15 cellular contexts compared by ENCODE assay signal in the genomic region with DNA sequence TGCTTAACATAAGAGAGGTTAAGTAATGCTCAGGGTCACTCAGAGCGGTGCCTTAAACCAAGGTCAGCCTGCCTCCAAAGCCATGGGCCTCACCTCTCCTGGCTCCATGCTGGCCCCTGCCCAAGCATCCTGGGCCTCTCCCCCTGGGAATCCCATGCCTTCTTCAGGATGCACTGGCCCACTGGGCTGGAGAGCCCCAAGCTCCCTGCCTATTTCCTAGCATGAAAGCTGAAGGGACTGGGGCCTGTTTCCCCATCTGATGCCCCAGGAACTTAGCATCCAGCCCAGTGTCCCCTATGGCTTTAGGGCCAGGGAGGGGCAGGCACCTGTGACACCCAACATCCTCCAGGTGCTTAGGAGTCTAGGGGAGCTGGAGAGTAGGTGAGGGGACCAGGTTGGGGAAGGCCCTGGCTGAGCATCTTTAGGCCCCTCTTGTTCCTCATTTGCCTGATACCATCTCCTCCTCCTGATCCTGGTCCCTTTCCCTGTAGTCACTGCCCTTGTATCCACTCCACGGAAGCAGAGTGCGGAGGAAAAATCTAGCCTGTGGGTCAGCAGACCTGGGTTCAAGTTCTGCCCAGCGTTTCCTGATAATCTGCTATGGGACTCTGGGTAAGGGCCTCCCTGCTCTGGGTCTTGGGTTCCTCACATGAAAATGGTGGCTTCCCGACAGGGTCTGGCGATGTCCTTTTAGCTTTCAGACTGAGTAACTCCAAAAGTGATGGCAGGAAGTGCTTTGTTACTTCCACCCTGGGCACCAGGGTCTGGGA. TPM values are rescaled to one million over a fixed set of nuclear protein-coding genes. Genes with fewer than 3 reads are reported as not detected.
A peak's percentile ranks its signal among the peaks of the same experiment; 100 is the strongest.
DNase-seq lines count a peak whose midpoint lies in the region; ATAC-seq lines count a peak whose summit lies in the region.
"Had no signal": no experiment of that assay in that cellular context is flagged by ENCODE, and none has a peak within 500 bp of the region (broad histone marks: within the 10 kb centered on the region; RNA-seq: fewer than 3 reads in every experiment).

No MANE protein-coding gene starts in this region.

- H3K36me3 ChIP-seq in ectodermal cell (ENCODE audit: control insufficient read depth, insufficient read depth, low read length): no peaks in the 10 kb centered on the region
- peaks cover 0 to 20% (median 0%) of the 10 kb centered on the region in 3 experiments for H3K36me3 ChIP-seq in naive thymus-derived CD4-positive, alpha-beta T cell (ENCODE audit: control insufficient read depth in 2 of 3, insufficient read depth in 3 of 3, low read length in 3 of 3)

- no peaks in the 10 kb centered on the region for H3K9me3 Mint-ChIP-seq in activated naive CD4-positive, alpha-beta T cell treated with anti-CD3 and anti-CD28 coated beads, Interleukin-2, amount 50 U/mL, for 72 hours
- no peaks in the 10 kb centered on the region for H3K9me3 Mint-ChIP-seq in activated naive CD4-positive, alpha-beta T cell treated with anti-CD3 and anti-CD28 coated beads for 36 hours
- H3K9me3 Mint-ChIP-seq in naive thymus-derived CD4-positive, alpha-beta T cell: no peaks in the 10 kb centered on the region
- H3K9me3 Mint-ChIP-seq: activated naive CD4-positive, alpha-beta T cell treated with anti-CD3 and anti-CD28 coated beads, Interleukin-2, amount 10 ng/mL, durations not matched to agents 7 days and 5 days; natural killer cell treated with Interleukin-12 subunit alpha and Interleukin-12 subunit beta and Interleukin-15 and Interleukin-18, amount 100 ng/mL, for 72 hours had no signal

- H3K27me3 Mint-ChIP-seq in activated naive CD4-positive, alpha-beta T cell treated with anti-CD3 and anti-CD28 coated beads for 36 hours (ENCODE audit: low read depth): no peaks in the 10 kb centered on the region
- no peaks in the 10 kb centered on the region for H3K27me3 Mint-ChIP-seq in naive thymus-derived CD4-positive, alpha-beta T cell
- H3K27me3 Mint-ChIP-seq: activated naive CD4-positive, alpha-beta T cell treated with anti-CD3 and anti-CD28 coated beads, Interleukin-2, amount 10 ng/mL, durations not matched to agents 7 days and 5 days; natural killer cell treated with Interleukin-12 subunit alpha and Interleukin-12 subunit beta and Interleukin-15 and Interleukin-18, amount 100 ng/mL, for 72 hours had no signal

- 94 to 96% methylated on average over 6 of the region's 6 CpGs for WGBS in ectodermal cell, 2 experiments

- peaks cover 16% of the 10 kb centered on the region for H3K4me1 Mint-ChIP-seq in activated naive CD4-positive, alpha-beta T cell treated with anti-CD3 and anti-CD28 coated beads for 36 hours (ENCODE audit: low read depth)
- peaks cover 3 to 34% (median 10%) of the 10 kb centered on the region in 7 donors for H3K4me1 Mint-ChIP-seq in naive thymus-derived CD4-positive, alpha-beta T cell

- ATAC-seq in activated naive CD4-positive, alpha-beta T cell treated with anti-CD3 and anti-CD28 coated beads, Interleukin-2, amount 50 U/mL, for 72 hours: no peak
- no peak for ATAC-seq in naive thymus-derived CD4-positive, alpha-beta T cell
- ATAC-seq in HG03439 (IDR thresholded peaks at IDR 0.05; ENCODE audit: unreplicated experiment): no peak
- ATAC-seq: natural killer cell treated with Interleukin-12 subunit alpha and Interleukin-12 subunit beta and Interleukin-15 and Interleukin-18, amount 100 ng/mL, for 72 hours had no signal

- no peak overlapping the region for H3K4me3 Mint-ChIP-seq in activated naive CD4-positive, alpha-beta T cell treated with anti-CD3 and anti-CD28 coated beads for 36 hours
- H3K4me3 Mint-ChIP-seq in naive thymus-derived CD4-positive, alpha-beta T cell: peak overlapping the region in 1 of 10 donors; percentile 7
- H3K4me3 Mint-ChIP-seq: activated naive CD4-positive, alpha-beta T cell treated with anti-CD3 and anti-CD28 coated beads, Interleukin-2, amount 10 ng/mL, durations not matched to agents 7 days and 5 days; natural killer cell treated with Interleukin-12 subunit alpha and Interleukin-12 subunit beta and Interleukin-15 and Interleukin-18, amount 100 ng/mL, for 72 hours had no signal

- peaks cover 46% of the 10 kb centered on the region for H3K4me1 ChIP-seq in ectodermal cell (ENCODE audit: control insufficient read depth, insufficient read depth, low read length)
- peaks cover 0 to 2% of the 10 kb centered on the region in 2 donors for H3K4me1 ChIP-seq in naive thymus-derived CD4-positive, alpha-beta T cell (ENCODE audit: control insufficient read depth in 2 of 2, insufficient read depth in 2 of 2, low read length in 2 of 2)

- peak overlapping the region; percentile 20 to 79 for H3K27ac Mint-ChIP-seq in activated naive CD4-positive, alpha-beta T cell treated with anti-CD3 and anti-CD28 coated beads, Interleukin-2, amount 50 U/mL, for 72 hours
- no peak overlapping the region for H3K27ac Mint-ChIP-seq in activated naive CD4-positive, alpha-beta T cell treated with anti-CD3 and anti-CD28 coated beads for 36 hours
- peak overlapping the region in 5 of 9 donors; percentile 6 to 65 (median 43) for H3K27ac Mint-ChIP-seq in naive thymus-derived CD4-positive, alpha-beta T cell
- H3K27ac Mint-ChIP-seq: activated naive CD4-positive, alpha-beta T cell treated with anti-CD3 and anti-CD28 coated beads, Interleukin-2, amount 10 ng/mL, durations not matched to agents 7 days and 5 days had no signal

- CTCF ChIA-PET in activated naive CD4-positive, alpha-beta T cell treated with anti-CD3 and anti-CD28 coated beads for 36 hours (lab: Charles Lee): no interaction called here
- CTCF ChIA-PET in naive thymus-derived CD4-positive, alpha-beta T cell (lab: Charles Lee): interaction anchor here (0.6 kb wide), 1 partner anchor 25 kb away, joined by 4 read pairs; no protein-coding TSS in a partner anchor

- H3K9me3 ChIP-seq in ectodermal cell (ENCODE audit: control insufficient read depth, low read length): no peaks in the 10 kb centered on the region
- no peaks in the 10 kb centered on the region for H3K9me3 ChIP-seq in naive thymus-derived CD4-positive, alpha-beta T cell (ENCODE audit: control insufficient read depth in 2 of 3, low read length in 3 of 3)

- no peaks in the 10 kb centered on the region for H3K27me3 ChIP-seq in ectodermal cell (ENCODE audit: control insufficient read depth, insufficient read depth, low read length, poor library complexity, severe bottlenecking)
- no peaks in the 10 kb centered on the region for H3K27me3 ChIP-seq in naive thymus-derived CD4-positive, alpha-beta T cell (ENCODE audit: control insufficient read depth in 2 of 2, insufficient read depth in 2 of 2, low read length in 2 of 2)
- H3K27me3 ChIP-seq: dorsolateral prefrontal cortex had no signal

- peak overlapping the region; percentile 20 for H3K27ac ChIP-seq in ectodermal cell (ENCODE audit: insufficient read depth, low read depth, low read length, poor library complexity, severe bottlenecking)
- H3K27ac ChIP-seq in naive thymus-derived CD4-positive, alpha-beta T cell (ENCODE audit: low read depth, low read length): no peak overlapping the region
- H3K27ac ChIP-seq: dorsolateral prefrontal cortex, SK-N-MC had no signal

- H3K4me3 ChIP-seq in ectodermal cell (ENCODE audit: insufficient read depth, low read depth, low read length): no peak overlapping the region
- H3K4me3 ChIP-seq in naive thymus-derived CD4-positive, alpha-beta T cell (ENCODE audit: low read length): no peak overlapping the region
- H3K4me3 ChIP-seq: dorsolateral prefrontal cortex, SK-N-MC had no signal

- H3K36me3 Mint-ChIP-seq in activated naive CD4-positive, alpha-beta T cell treated with anti-CD3 and anti-CD28 coated beads, Interleukin-2, amount 50 U/mL, for 72 hours: peaks cover 9 to 24% of the 10 kb centered on the region in 2 donors
- H3K36me3 Mint-ChIP-seq in activated naive CD4-positive, alpha-beta T cell treated with anti-CD3 and anti-CD28 coated beads for 36 hours (ENCODE audit: low read depth): peaks cover 15% of the 10 kb centered on the region
- H3K36me3 Mint-ChIP-seq in naive thymus-derived CD4-positive, alpha-beta T cell: peaks cover 0 to 27% (median 5%) of the 10 kb centered on the region in 5 donors

- POLR2A ChIA-PET in naive thymus-derived CD4-positive, alpha-beta T cell (lab: Charles Lee): interaction anchor here (1.1 to 1.2 kb wide), 3 partner anchors 9 to 83 kb away, joined by 3 to 4 read pairs (median 3); no protein-coding TSS in a partner anchor

- intact Hi-C loops in activated naive CD4-positive, alpha-beta T cell treated with anti-CD3 and anti-CD28 coated beads for 36 hours (cut with micrococcal nuclease): no loop called here
- intact Hi-C loops in naive thymus-derived CD4-positive, alpha-beta T cell (cut with micrococcal nuclease): no loop called here

- no peak for DNase-seq in activated naive CD4-positive, alpha-beta T cell treated with anti-CD3 and anti-CD28 coated beads, Interleukin-2, amount 50 U/mL, for 72 hours (ENCODE audit: low spot score in 2 of 2)
- no peak for DNase-seq in activated naive CD4-positive, alpha-beta T cell treated with anti-CD3 and anti-CD28 coated beads for 36 hours
- DNase-seq in naive thymus-derived CD4-positive, alpha-beta T cell: no peak
- DNase-seq in ureter (ENCODE audit: low spot score) (peak; percentile 35), globus pallidus (ENCODE audit: low spot score) (no peak)
- DNase-seq in stimulated activated CD4-positive, alpha-beta T cell treated with anti-CD3 and anti-CD28 coated beads, Interleukin-4, amount 100 ng/mL, for 1 hour: no peak
- DNase-seq: activated naive CD4-positive, alpha-beta T cell treated with anti-CD3 and anti-CD28 coated beads, Interleukin-2, amount 10 ng/mL, durations not matched to agents 7 days and 5 days; dorsolateral prefrontal cortex; GOT3; hypothalamus; NCI-H526 treated with DMSO at 0.1 percent for 48 hours had no signal

RNA-seq across cellular contexts. Expression of a gene that starts 28.6 kb away (rescaled TPM):
- 10 to 100 TPM; 25.3 to 60.0 TPM for total RNA-seq in activated naive CD4-positive, alpha-beta T cell treated with anti-CD3 and anti-CD28 coated beads, Interleukin-2, amount 50 U/mL, for 72 hours
- total RNA-seq in activated naive CD4-positive, alpha-beta T cell treated with anti-CD3 and anti-CD28 coated beads for 36 hours: 10 to 100 TPM; 30.1 to 31.8 TPM
- 12.3 TPM for polyA plus RNA-seq in ectodermal cell (2013, experiment 1 of 4)
- polyA plus RNA-seq in ectodermal cell (2013, experiment 2 of 4): 13.4 TPM
- 8.5 TPM for polyA plus RNA-seq in ectodermal cell (2013, experiment 3 of 4)
- 9.0 TPM for polyA plus RNA-seq in ectodermal cell (2013, experiment 4 of 4)
- total RNA-seq in naive thymus-derived CD4-positive, alpha-beta T cell: 10 to 100 TPM; 10.4 to 48.3 (median 23.7) TPM
- 1 to 10 TPM; 5.6 to 8.9 TPM for polyA plus RNA-seq in naive thymus-derived CD4-positive, alpha-beta T cell
- total RNA-seq in ureter: 64.1 TPM

RNA-seq across cellular contexts. Expression of a gene that starts 49.9 kb away (rescaled TPM):
- total RNA-seq in activated naive CD4-positive, alpha-beta T cell treated with anti-CD3 and anti-CD28 coated beads, Interleukin-2, amount 50 U/mL, for 72 hours: 1 to 10 TPM in 1 of 2 donors, under 1 TPM in 1; 0.55 to 1.4 TPM
- under 1 TPM; 0.17 to 0.32 TPM for total RNA-seq in activated naive CD4-positive, alpha-beta T cell treated with anti-CD3 and anti-CD28 coated beads for 36 hours
- 0.33 TPM for polyA plus RNA-seq in ectodermal cell (2013, experiment 1 of 4)
- polyA plus RNA-seq in ectodermal cell (2013, experiment 2 of 4): 0.25 TPM
- 0.11 TPM for polyA plus RNA-seq in ectodermal cell (2013, experiment 3 of 4)
- 0.12 TPM for polyA plus RNA-seq in ectodermal cell (2013, experiment 4 of 4)
- 1 to 10 TPM; 1.4 to 2.7 (median 1.9) TPM for total RNA-seq in naive thymus-derived CD4-positive, alpha-beta T cell
- polyA plus RNA-seq in naive thymus-derived CD4-positive, alpha-beta T cell: under 1 TPM in 1 of 2 donors, not detected in 1; 0.12 TPM
- 11.9 TPM for total RNA-seq in ureter
